Comparison of ENCODE assay signal across 16 cellular contexts in the genomic region with DNA sequence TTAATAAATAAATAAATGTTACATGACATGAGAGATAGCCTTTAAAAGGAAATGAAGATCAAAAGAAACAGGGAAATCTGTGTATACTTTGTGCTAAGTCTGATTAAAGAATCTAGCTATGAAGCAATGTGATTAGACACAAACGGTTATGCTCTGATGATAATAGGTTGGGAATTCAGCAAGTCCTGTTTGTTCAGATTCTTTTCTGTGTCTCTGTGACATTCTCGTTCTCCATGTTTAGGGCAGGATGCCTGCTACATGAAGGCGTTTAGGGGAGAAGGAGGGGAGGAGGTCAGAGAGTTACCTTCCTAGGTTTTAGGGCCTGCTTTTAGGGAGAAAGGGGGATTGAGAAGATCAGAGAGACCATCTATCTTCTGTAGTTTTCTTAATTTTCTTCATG.
DNase-seq lines count a peak whose midpoint lies in the region; ATAC-seq, FAIRE-seq and TF ChIP-seq lines count a peak whose summit lies in the region.
"Had no signal": no experiment of that assay in that cellular context is flagged by ENCODE, and none has a peak within 500 bp of the region (broad histone marks: within the 10 kb centered on the region; RNA-seq: fewer than 3 reads in every experiment).

No MANE protein-coding gene starts in this region.

- no peak for ATAC-seq in GM23338
- no peak for ATAC-seq in HG03196 (IDR thresholded peaks at IDR 0.05; ENCODE audit: unreplicated experiment)

- H3K4me2 ChIP-seq in GM23338, result no peak overlapping the region
- no peak overlapping the region for H3K4me2 ChIP-seq in H1 (ENCODE audit: insufficient read depth in 1 of 2, low read depth in 2 of 2, low read length in 2 of 2)
- H3K4me2 ChIP-seq: BLaER1 had no signal

- H3K27me3 Mint-ChIP-seq in GM23338 (ENCODE audit: insufficient read depth, low read depth, poor library complexity) (no peaks in the 10 kb centered on the region), nephron progenitor cell (ENCODE audit: low read depth, poor library complexity) (no peaks in the 10 kb centered on the region), type B pancreatic cell (no peaks in the 10 kb centered on the region)
- H3K27me3 Mint-ChIP-seq: CD4-positive, CD25-positive, alpha-beta regulatory T cell had no signal

- no peaks in the 10 kb centered on the region for H3K9me3 Mint-ChIP-seq in GM23338
- H3K9me3 Mint-ChIP-seq in nephron progenitor cell, result no peaks in the 10 kb centered on the region
- peaks cover 9% of the 10 kb centered on the region for H3K9me3 Mint-ChIP-seq in type B pancreatic cell

- no peak overlapping the region for H2AK5ac ChIP-seq in H1 (ENCODE audit: low read depth, low read length)

- no peak overlapping the region for H2BK20ac ChIP-seq in H1 (ENCODE audit: low read length)

- no peak overlapping the region for H4K8ac ChIP-seq in H1 (ENCODE audit: extremely low read depth, insufficient read depth, low read length)

- H3K56ac ChIP-seq in H1 (replicated peaks; ENCODE audit: insufficient read length, low read depth, low read length), result no peak overlapping the region

- H2BK15ac ChIP-seq in H1 (ENCODE audit: low read length), result no peak overlapping the region

- FAIRE-seq in H1 (lab: Jason Lieb, UNC), result no peak

- no peak overlapping the region for H4K5ac ChIP-seq in H1 (ENCODE audit: insufficient read length, low read depth, low read length)

- peaks cover 58% of the 10 kb centered on the region for H3K4me1 Mint-ChIP-seq in GM23338
- H3K4me1 Mint-ChIP-seq in nephron progenitor cell, result peaks cover 19% of the 10 kb centered on the region
- H3K4me1 Mint-ChIP-seq in type B pancreatic cell (ENCODE audit: unreplicated experiment), result peaks cover 15% of the 10 kb centered on the region
- H3K4me1 Mint-ChIP-seq: CD4-positive, CD25-positive, alpha-beta regulatory T cell had no signal

- H3K36me3 Mint-ChIP-seq in GM23338 (ENCODE audit: low read depth), result no peaks in the 10 kb centered on the region
- H3K36me3 Mint-ChIP-seq in nephron progenitor cell (ENCODE audit: low read depth), result no peaks in the 10 kb centered on the region
- peaks cover 8% of the 10 kb centered on the region for H3K36me3 Mint-ChIP-seq in type B pancreatic cell
- H3K36me3 Mint-ChIP-seq: CD4-positive, CD25-positive, alpha-beta regulatory T cell had no signal

- no peak overlapping the region for H3K18ac ChIP-seq in H1 (ENCODE audit: extremely low read depth, low read length)

- H3F3A ChIP-seq in GM23338 (replicated peaks; ENCODE audit: low read depth), result no peaks in the 10 kb centered on the region

- WGBS in H1 (ENCODE audit: extremely low coverage in 1 of 2, insufficient coverage in 1 of 2, insufficient read length in 1 of 2, insufficient replicate concordance in 2 of 2, low coverage in 1 of 2, low lambda C conversion rate in 2 of 2, missing lambda C conversion rate in 1 of 2), 2 experiments, result 86% methylated on average over 3 of the region's 3 CpGs; no CpG with 5 or more reads in 1 of the 2 experiments

- no peaks in the 10 kb centered on the region for H3K79me1 ChIP-seq in H1 (ENCODE audit: low read depth, low read length)

- DNase-seq in GM23338 (ENCODE audit: low spot score), result no peak
- DNase-seq in H1 (ENCODE audit: low read depth in 1 of 2, low spot score in 2 of 2), result no peak
- DNase-seq in nephron progenitor cell, result no peak
- DNase-seq in type B pancreatic cell (ENCODE audit: extremely low spot score, unreplicated experiment), result no peak
- no peak for DNase-seq in ureter (ENCODE audit: low spot score)
- DNase-seq in activated CD4-positive, alpha-beta T cell treated with anti-CD3 and anti-CD28 coated beads for 48 hours, result no peak
- DNase-seq: 8988T; AML-193; Calu3; CD4-positive, CD25-positive, alpha-beta regulatory T cell; DMS 273 treated with DMSO at 0.1 percent for 48 hours; GOT3; HCEC 1CT had no signal

- H3K9me3 ChIP-seq in H1 (ENCODE audit: insufficient read depth in 2 of 2, low read depth in 1 of 2, low read length in 1 of 2), result no peaks in the 10 kb centered on the region
- H3K9me3 ChIP-seq: BLaER1 had no signal

- TF ChIP-seq EP300 in H1 (IDR thresholded peaks at IDR 0.05; ENCODE audit: borderline replicate concordance in 1 of 2, low read depth in 2 of 2, low read length in 2 of 2), result no peak

- H3K4me3 ChIP-seq in GM23338 (no peak overlapping the region), H1 (ENCODE audit: extremely low read depth in 1 of 4, insufficient read depth in 2 of 4, low read depth in 3 of 4, low read length in 4 of 4) (no peak overlapping the region)
- H3K4me3 ChIP-seq: BLaER1 had no signal

- no peak overlapping the region for H2BK12ac ChIP-seq in H1 (ENCODE audit: low read depth, low read length)

- H3K79me2 ChIP-seq in GM23338 (replicated peaks; ENCODE audit: insufficient read depth) (no peaks in the 10 kb centered on the region), H1 (ENCODE audit: control insufficient read depth in 1 of 2, insufficient read depth in 2 of 2, low read length in 2 of 2) (no peaks in the 10 kb centered on the region)

- no peak overlapping the region for H3K4ac ChIP-seq in H1 (replicated peaks; ENCODE audit: insufficient read length, low read depth, low read length)

- H3K14ac ChIP-seq in H1 (ENCODE audit: insufficient read length), result no peak overlapping the region

- no peak overlapping the region for H4K91ac ChIP-seq in H1 (replicated peaks; ENCODE audit: insufficient read length, low read length)

- no peak overlapping the region for H3K27ac ChIP-seq in GM23338 (ENCODE audit: low read depth)
- no peak overlapping the region for H3K27ac ChIP-seq in H1 (ENCODE audit: low read depth, low read length)
- H3K27ac ChIP-seq: BLaER1, HL-60 had no signal

- no peaks in the 10 kb centered on the region for H3K23me2 ChIP-seq in H1 (ENCODE audit: low read depth, low read length)

- H2AFZ ChIP-seq in GM23338 (no peak overlapping the region), H1 (ENCODE audit: low read length) (0 out of 2 replicates have a peak overlapping the region, but pooled peaks have one; percentile 23)

- H2BK5ac ChIP-seq in H1 (ENCODE audit: low read depth, low read length), result no peak overlapping the region

- H3K23ac ChIP-seq in H1 (ENCODE audit: insufficient read length), result no peak overlapping the region

- H3K4me3 Mint-ChIP-seq in GM23338, result no peak overlapping the region
- no peak overlapping the region for H3K4me3 Mint-ChIP-seq in nephron progenitor cell
- H3K4me3 Mint-ChIP-seq in type B pancreatic cell, result peak overlapping the region; percentile 78
- H3K4me3 Mint-ChIP-seq: CD4-positive, CD25-positive, alpha-beta regulatory T cell had no signal

- no peaks in the 10 kb centered on the region for H3K27me3 ChIP-seq in GM23338 (ENCODE audit: insufficient read depth)
- H3K27me3 ChIP-seq in H1 (replicated peaks in 1 of 4; ENCODE audit: control insufficient read depth in 3 of 4, extremely low read depth in 1 of 4, insufficient read depth in 3 of 4, low read length in 3 of 4), result no peaks in the 10 kb centered on the region
- H3K27me3 ChIP-seq: BLaER1 had no signal

- H3K36me3 ChIP-seq in GM23338 (ENCODE audit: insufficient read depth), result no peaks in the 10 kb centered on the region
- no peaks in the 10 kb centered on the region for H3K36me3 ChIP-seq in H1 (ENCODE audit: control insufficient read depth in 2 of 4, insufficient read depth in 4 of 4, low read length in 3 of 4)
- H3K36me3 ChIP-seq: BLaER1 had no signal

- H3K9me2 ChIP-seq in GM23338 (ENCODE audit: insufficient read depth), result peaks cover 6% of the 10 kb centered on the region

- no peak for TF ChIP-seq POLR2A in H1 (IDR thresholded peaks at IDR 0.05; ENCODE audit: control extremely low read depth in 1 of 2, low read depth in 2 of 2, low read length in 2 of 2)

- H3K4me1 ChIP-seq in GM23338 (ENCODE audit: insufficient read depth) (peaks cover 32% of the 10 kb centered on the region), H1 (replicated peaks in 1 of 4; ENCODE audit: control insufficient read depth in 3 of 4, insufficient read depth in 4 of 4, low read length in 3 of 4) (peaks cover 0 to 17% (median 3%) of the 10 kb centered on the region in 4 experiments; a peak in 6 of 7 replicates)
- H3K4me1 ChIP-seq: BLaER1 had no signal

- POLR2A ChIA-PET in H1 (lab: Charles Lee; ENCODE audit: partially characterized antibody), result no interaction called here

- H4K20me1 ChIP-seq in GM23338 (replicated peaks; ENCODE audit: insufficient read depth) (no peaks in the 10 kb centered on the region), H1 (replicated peaks in 1 of 2; ENCODE audit: control insufficient read depth in 1 of 2, insufficient read depth in 2 of 2, low read length in 2 of 2) (no peaks in the 10 kb centered on the region)
- H4K20me1 ChIP-seq: BLaER1 had no signal

- CTCF ChIA-PET in H1 (lab: Charles Lee; ENCODE audit: partially characterized antibody), result no interaction called here

- TF ChIP-seq RAD21 in H1 (IDR thresholded peaks at IDR 0.05 in 1 of 2, conservative IDR thresholded peaks at IDR 0.05 in 1 of 2; ENCODE audit: low read depth in 2 of 2, low read length in 2 of 2), result no peak

- no peak overlapping the region for H3K9ac ChIP-seq in H1 (replicated peaks in 1 of 4; ENCODE audit: extremely low read depth in 1 of 4, low read depth in 3 of 4, low read length in 3 of 4)
- H3K9ac ChIP-seq: BLaER1 had no signal

- H2BK120ac ChIP-seq in H1 (replicated peaks; ENCODE audit: low read depth, low read length), result no peak overlapping the region

- TF ChIP-seq CTCF in GM23338 (conservative IDR thresholded peaks at IDR 0.05; ENCODE audit: low read depth in 2 of 2) (no peak), H1 (IDR thresholded peaks at IDR 0.05; ENCODE audit: control extremely low read depth in 1 of 3, insufficient read depth in 1 of 3, low read depth in 1 of 3, low read length in 3 of 3) (no peak), nephron progenitor cell (IDR thresholded peaks at IDR 0.05) (no peak), type B pancreatic cell (conservative IDR thresholded peaks at IDR 0.05) (no peak)

- H3K27ac Mint-ChIP-seq in GM23338, result 0 out of 2 replicates have a peak overlapping the region, but pooled peaks have one; percentile 28
- H3K27ac Mint-ChIP-seq in nephron progenitor cell, result peak overlapping the region; percentile 22
- H3K27ac Mint-ChIP-seq in type B pancreatic cell, result peak overlapping the region; percentile 90
- H3K27ac Mint-ChIP-seq: CD4-positive, CD25-positive, alpha-beta regulatory T cell had no signal

TF ChIP-seq in H1, 55 proteins besides CTCF, POLR2A, EP300 and RAD21:
- TF ChIP-seq GABPA (IDR thresholded peaks at IDR 0.05; ENCODE audit: borderline replicate concordance, insufficient read depth, low read length) (no peak), TCF12 (IDR thresholded peaks at IDR 0.05; ENCODE audit: low read depth, low read length) (no peak), TEAD4 (IDR thresholded peaks at IDR 0.05; ENCODE audit: low read depth, low read length) (no peak)
- TF ChIP-seq, protein P1, sequence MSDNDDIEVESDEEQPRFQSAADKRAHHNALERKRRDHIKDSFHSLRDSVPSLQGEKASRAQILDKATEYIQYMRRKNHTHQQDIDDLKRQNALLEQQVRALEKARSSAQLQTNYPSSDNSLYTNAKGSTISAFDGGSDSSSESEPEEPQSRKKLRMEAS (IDR thresholded peaks at IDR 0.05), result no peak

Comparison
In these comparisons a context has a peak if more than half of its experiments do, and no peak if none do; other contexts are left out.
1. H3K27ac Mint-ChIP-seq: peak in every context shown above with its lines; median percentile 90 in type B pancreatic cell; 28 in GM23338; 22 in nephron progenitor cell.